ENCODE assay signal across 8 cellular contexts in the genomic region with DNA sequence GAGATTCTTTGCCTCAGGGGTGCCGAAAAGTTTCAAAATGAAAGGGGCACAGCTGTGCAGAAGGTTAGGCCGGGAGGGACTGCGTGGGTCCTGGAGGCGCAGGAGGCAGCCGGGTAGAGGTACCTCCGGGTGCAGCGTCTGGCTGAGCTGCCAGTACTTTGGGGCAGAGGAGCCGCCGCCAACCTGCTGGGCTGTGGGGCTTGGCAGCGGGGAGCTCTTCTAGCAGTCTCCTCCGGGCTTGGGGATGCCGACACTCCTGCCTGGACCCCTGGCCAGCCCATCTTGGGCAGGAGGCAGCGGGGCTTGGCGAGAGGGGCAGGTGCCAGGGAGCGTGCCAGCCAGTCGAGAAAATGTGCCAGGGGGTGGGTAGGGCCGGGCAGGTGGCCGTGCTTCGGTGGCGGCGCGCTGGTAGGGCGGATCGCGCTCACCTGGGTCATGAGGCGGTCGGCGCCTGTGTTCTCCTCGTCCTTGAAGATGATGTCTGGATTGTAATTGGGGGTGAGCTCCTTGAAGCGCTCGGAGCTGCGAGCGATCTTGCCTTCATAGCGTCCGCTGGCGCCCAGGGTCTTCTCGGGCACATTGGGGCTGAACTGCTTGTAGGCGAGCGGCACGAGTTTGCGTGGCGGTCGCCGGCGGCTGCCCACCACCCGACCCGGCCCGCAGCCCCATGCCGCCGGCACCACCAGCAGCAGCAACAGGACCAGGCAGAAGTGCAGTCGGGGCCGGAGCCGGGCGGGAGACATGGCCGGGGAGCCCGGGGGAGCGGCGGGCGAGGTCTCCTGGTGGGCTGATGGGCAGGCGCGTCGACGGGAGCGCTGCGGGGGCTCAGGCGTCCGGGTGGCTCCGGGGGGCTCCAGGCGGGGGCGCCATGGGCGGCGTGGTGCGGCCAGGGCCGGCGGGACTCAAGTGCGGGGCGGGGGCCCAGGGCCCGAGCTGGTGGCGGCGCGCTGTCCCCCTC. TPM values are rescaled to one million over a fixed set of nuclear protein-coding genes. Genes with fewer than 3 reads are reported as not detected.
DNase-seq lines count a peak whose midpoint lies in the region; ATAC-seq, FAIRE-seq and TF ChIP-seq lines count a peak whose summit lies in the region.

No MANE protein-coding gene starts in this region.

- DNase-seq in CD14-positive monocyte (ENCODE audit: low spot score) (no peak), H7 (peak; percentile 79), HPDE6-E6E7 (ENCODE audit: extremely low spot score) (no peak), HTR-8/SVneo (ENCODE audit: insufficient read length, low spot score) (no peak), NCI-H226 (no peak)
- DNase-seq in natural killer cell treated with Interleukin-12 subunit alpha and Interleukin-12 subunit beta and Interleukin-15 and Interleukin-18, amount 100 ng/mL, for 72 hours (ENCODE audit: low spot score), result no peak

- H3K4me3 Mint-ChIP-seq in CD14-positive monocyte (peak overlapping the region; percentile 47 to 81), brain (peak overlapping the region; percentile 39 to 79 (median 61))
- peak overlapping the region; percentile 32 for H3K4me3 Mint-ChIP-seq in natural killer cell treated with Interleukin-12 subunit alpha and Interleukin-12 subunit beta and Interleukin-15 and Interleukin-18, amount 100 ng/mL, for 72 hours

- ATAC-seq in natural killer cell treated with Interleukin-12 subunit alpha and Interleukin-12 subunit beta and Interleukin-15 and Interleukin-18, amount 100 ng/mL, for 72 hours, result no peak
- no peak for ATAC-seq in GM19455 (IDR thresholded peaks at IDR 0.05; ENCODE audit: unreplicated experiment)

- peaks cover 17% of the 10 kb centered on the region for H3K4me1 Mint-ChIP-seq in CD14-positive monocyte
- H3K4me1 Mint-ChIP-seq in brain, result peaks cover 15% of the 10 kb centered on the region
- H3K4me1 Mint-ChIP-seq in natural killer cell treated with Interleukin-12 subunit alpha and Interleukin-12 subunit beta and Interleukin-15 and Interleukin-18, amount 100 ng/mL, for 72 hours (ENCODE audit: low read depth in 2 of 2), result peaks cover 0 to 10% of the 10 kb centered on the region in 2 donors

- no peak for FAIRE-seq in HTR-8/SVneo (lab: Jason Lieb, UNC)

- intact Hi-C loops in CD14-positive monocyte (cut with micrococcal nuclease), result loop anchor here (2.0 to 10.0 kb wide), 5 partner anchors 57 to 245 kb away; partner anchors contain the start of gene PTPRN (in 1 of the 2)

- no peaks in the 10 kb centered on the region for H3K36me3 ChIP-seq in H7 (replicated peaks; ENCODE audit: control insufficient read depth, insufficient read depth, low read length)

- H3K9me3 Mint-ChIP-seq in CD14-positive monocyte, result peaks cover 0 to 31% (median 4%) of the 10 kb centered on the region in 7 donors
- no peaks in the 10 kb centered on the region for H3K9me3 Mint-ChIP-seq in brain
- H3K9me3 Mint-ChIP-seq in natural killer cell treated with Interleukin-12 subunit alpha and Interleukin-12 subunit beta and Interleukin-15 and Interleukin-18, amount 100 ng/mL, for 72 hours, result no peaks in the 10 kb centered on the region

- H3K27me3 Mint-ChIP-seq in CD14-positive monocyte (ENCODE audit: low read depth in 3 of 3) (peaks cover 78 to 94% (median 84%) of the 10 kb centered on the region in 3 donors), brain (peaks cover 91% of the 10 kb centered on the region)
- H3K27me3 Mint-ChIP-seq in natural killer cell treated with Interleukin-12 subunit alpha and Interleukin-12 subunit beta and Interleukin-15 and Interleukin-18, amount 100 ng/mL, for 72 hours, result peaks cover 31 to 44% of the 10 kb centered on the region in 2 donors

- H3K4me3 ChIP-seq in H7 (ENCODE audit: insufficient read depth, low read depth, low read length), result peak overlapping the region; percentile 10

- peaks cover 73% of the 10 kb centered on the region for H3K27me3 ChIP-seq in H7 (ENCODE audit: control insufficient read depth, insufficient read depth, low read length)

- peaks cover 0 to 7% of the 10 kb centered on the region in 2 donors for H3K36me3 Mint-ChIP-seq in CD14-positive monocyte
- no peaks in the 10 kb centered on the region for H3K36me3 Mint-ChIP-seq in brain
- no peaks in the 10 kb centered on the region for H3K36me3 Mint-ChIP-seq in natural killer cell treated with Interleukin-12 subunit alpha and Interleukin-12 subunit beta and Interleukin-15 and Interleukin-18, amount 100 ng/mL, for 72 hours

- TF ChIP-seq CTCF in CD14-positive monocyte (IDR thresholded peaks at IDR 0.05) (no peak), brain (conservative IDR thresholded peaks at IDR 0.05) (no peak)

- no peak overlapping the region for H3K27ac Mint-ChIP-seq in CD14-positive monocyte
- no peak overlapping the region for H3K27ac Mint-ChIP-seq in brain
- no peak overlapping the region for H3K27ac Mint-ChIP-seq in natural killer cell treated with Interleukin-12 subunit alpha and Interleukin-12 subunit beta and Interleukin-15 and Interleukin-18, amount 100 ng/mL, for 72 hours

RNA-seq across cellular contexts. Expression of gene IHH, which starts 0.7 kb away (rescaled TPM):
- not detected for polyA plus RNA-seq in CD14-positive monocyte
- 1.1 TPM in 2 replicates for total RNA-seq in H7 (2014; rRNA removed; shearing (Covaris generic))
- polyA plus RNA-seq in brain (ENCODE audit: insufficient read depth, low read depth, low replicate concordance), result not detected
- total RNA-seq in natural killer cell treated with Interleukin-12 subunit alpha and Interleukin-12 subunit beta and Interleukin-15 and Interleukin-18, amount 100 ng/mL, for 72 hours, result under 1 TPM in 1 of 2 donors, not detected in 1; 0.28 TPM

RNA-seq across cellular contexts. Expression of gene CFAP65, which starts 18.7 kb away (rescaled TPM):
- not detected for polyA plus RNA-seq in CD14-positive monocyte
- 0.11 TPM in 1 of 2 replicates, not detected in the other for total RNA-seq in H7 (2014; rRNA removed; shearing (Covaris generic))
- polyA plus RNA-seq in brain (ENCODE audit: insufficient read depth, low read depth, low replicate concordance), result 0.61 TPM
- not detected for total RNA-seq in natural killer cell treated with Interleukin-12 subunit alpha and Interleukin-12 subunit beta and Interleukin-15 and Interleukin-18, amount 100 ng/mL, for 72 hours
